Comparison of ENCODE assay signal across 19 cellular contexts in genomic region chr4:74391346-74391745, GRCh38. TPM values are rescaled to one million over a fixed set of nuclear protein-coding genes. Genes with fewer than 3 reads are reported as not detected.
DNase-seq lines count a peak whose midpoint lies in the region; ATAC-seq, FAIRE-seq and TF ChIP-seq lines count a peak whose summit lies in the region.
"Had no signal": no experiment of that assay in that cellular context is flagged by ENCODE, and none has a peak within 500 bp of the region (broad histone marks: within the 10 kb centered on the region; RNA-seq: fewer than 3 reads in every experiment).

No MANE protein-coding gene starts in this region.

- no peak for TF ChIP-seq POLR2A in endothelial cell of umbilical vein (IDR thresholded peaks at IDR 0.05; ENCODE audit: low read depth, low read length)

- CTCF ChIA-PET in PC-3 (lab: Charles Lee) = no interaction called here
- CTCF ChIA-PET in endothelial cell of umbilical vein (lab: Charles Lee) = no interaction called here

- H3K36me3 ChIP-seq in ACC112 (ENCODE audit: insufficient read depth, low read length) (no peaks in the 10 kb centered on the region), PC-3 (ENCODE audit: low read depth, low read length) (no peaks in the 10 kb centered on the region), endothelial cell of umbilical vein (ENCODE audit: control insufficient read depth in 2 of 2, extremely low read depth in 1 of 2, insufficient read depth in 2 of 2, low read length in 2 of 2) (no peaks in the 10 kb centered on the region)
- H3K36me3 ChIP-seq: BLaER1 treated with 17β-estradiol and CSF1 and Interleukin-3, amounts not matched to agents 10 nM and 100 nM had no signal

- no peaks in the 10 kb centered on the region for H3K9me2 ChIP-seq in PC-3 (replicated peaks; ENCODE audit: low read length)

- H4K20me1 ChIP-seq in PC-3 (ENCODE audit: low read length) (no peaks in the 10 kb centered on the region), endothelial cell of umbilical vein (replicated peaks; ENCODE audit: control insufficient read depth, extremely low read depth, insufficient read depth, low read length) (no peaks in the 10 kb centered on the region)
- H4K20me1 ChIP-seq: BLaER1 treated with 17β-estradiol and CSF1 and Interleukin-3, amounts not matched to agents 10 nM and 100 nM had no signal

- no peak for FAIRE-seq in endothelial cell of umbilical vein (lab: Jason Lieb, UNC)
- FAIRE-seq: A204.1 had no signal

- no peak for TF ChIP-seq CTCF in GM10266 (IDR thresholded peaks at IDR 0.05; ENCODE audit: control insufficient read depth, insufficient read depth, low read depth, missing control alignments)
- TF ChIP-seq CTCF in PC-3 (conservative IDR thresholded peaks at IDR 0.05; ENCODE audit: low read depth, low read length) = no peak
- no peak for TF ChIP-seq CTCF in endothelial cell of umbilical vein (IDR thresholded peaks at IDR 0.05; ENCODE audit: extremely low read depth in 1 of 2, insufficient read depth in 1 of 2, low read depth in 1 of 2, low read length in 2 of 2)

- dilution Hi-C loops in endothelial cell of umbilical vein (cut with MboI; ENCODE audit: extremely low pct_ligation_motif_present, low sequenced_read_pairs) = loop anchor here (25.0 kb wide), 1 partner anchor 146 kb away; no protein-coding TSS in a partner anchor

- H2AFZ ChIP-seq in ACC112 (ENCODE audit: low read length, unreplicated experiment) = no peak overlapping the region
- no peak overlapping the region for H2AFZ ChIP-seq in PC-3 (ENCODE audit: low read length)
- H2AFZ ChIP-seq in endothelial cell of umbilical vein (ENCODE audit: low read depth, low read length) = no peak overlapping the region

- H3K4me3 ChIP-seq in ACC112 (ENCODE audit: low read depth, low read length) (no peak overlapping the region), PC-3 (ENCODE audit: low read length) (no peak overlapping the region), endothelial cell of umbilical vein (replicated peaks in 1 of 3; ENCODE audit: insufficient read depth in 1 of 3, low read depth in 1 of 3, low read length in 3 of 3) (no peak overlapping the region)
- H3K4me3 ChIP-seq: BLaER1 treated with 17β-estradiol and CSF1 and Interleukin-3, amounts not matched to agents 10 nM and 100 nM had no signal

- H3K9me1 ChIP-seq in endothelial cell of umbilical vein (replicated peaks; ENCODE audit: control insufficient read depth, extremely low read depth, insufficient read depth, low read length) = no peaks in the 10 kb centered on the region

- POLR2A ChIA-PET in PC-3 (lab: Charles Lee; ENCODE audit: unreplicated experiment) (no interaction called here), endothelial cell of umbilical vein (lab: Charles Lee) (no interaction called here)

- no peak overlapping the region for H3K9ac ChIP-seq in PC-3 (ENCODE audit: low read length)
- no peak overlapping the region for H3K9ac ChIP-seq in endothelial cell of umbilical vein (replicated peaks; ENCODE audit: extremely low read depth, insufficient read depth, low read length)
- H3K9ac ChIP-seq: BLaER1 treated with 17β-estradiol and CSF1 and Interleukin-3, amounts not matched to agents 10 nM and 100 nM; KMS-11 had no signal

- H3K27me3 ChIP-seq in ACC112 (ENCODE audit: insufficient read depth, low read length) = no peaks in the 10 kb centered on the region
- H3K27me3 ChIP-seq in PC-3 (ENCODE audit: low read length) = no peaks in the 10 kb centered on the region
- H3K27me3 ChIP-seq in endothelial cell of umbilical vein (ENCODE audit: control insufficient read depth in 2 of 2, insufficient read depth in 2 of 2, low read length in 2 of 2) = no peaks in the 10 kb centered on the region
- H3K27me3 ChIP-seq: BLaER1 treated with 17β-estradiol and CSF1 and Interleukin-3, amounts not matched to agents 10 nM and 100 nM had no signal

- ATAC-seq in PC-3 (no peak), GM21360 (IDR thresholded peaks at IDR 0.05; ENCODE audit: unreplicated experiment) (no peak)

- peak overlapping the region; percentile 64 for H3K27ac ChIP-seq in ACC112 (ENCODE audit: low read depth, low read length)
- peak overlapping the region; percentile 14; the same call in 1 of the 2 replicates for H3K27ac ChIP-seq in PC-3 (ENCODE audit: low read length)
- peak overlapping the region; percentile 25 for H3K27ac ChIP-seq in endothelial cell of umbilical vein (ENCODE audit: insufficient read depth, low read depth, low read length)
- H3K27ac ChIP-seq: BLaER1 treated with 17β-estradiol and CSF1 and Interleukin-3, amounts not matched to agents 10 nM and 100 nM; KMS-11 had no signal

- peaks cover 4% of the 10 kb centered on the region for H3F3A ChIP-seq in PC-3 (ENCODE audit: low read length, unreplicated experiment)

- no peaks in the 10 kb centered on the region for H3K79me2 ChIP-seq in ACC112 (ENCODE audit: control insufficient read depth, insufficient read depth, low read length, unreplicated experiment)
- H3K79me2 ChIP-seq in PC-3 (ENCODE audit: low read length) = no peaks in the 10 kb centered on the region
- no peaks in the 10 kb centered on the region for H3K79me2 ChIP-seq in endothelial cell of umbilical vein (ENCODE audit: control insufficient read depth, insufficient read depth, low read length)

- H3K4me1 ChIP-seq in ACC112 (ENCODE audit: control insufficient read depth, insufficient read depth, low read length, unreplicated experiment) (peaks cover 25% of the 10 kb centered on the region), PC-3 (ENCODE audit: insufficient read depth, low read length) (peaks cover 18% of the 10 kb centered on the region), endothelial cell of umbilical vein (ENCODE audit: control insufficient read depth, extremely low read depth, insufficient read depth, low read length) (peaks cover 7% of the 10 kb centered on the region)

- no peaks in the 10 kb centered on the region for H3K9me3 ChIP-seq in PC-3 (ENCODE audit: low read length)
- H3K9me3 ChIP-seq in endothelial cell of umbilical vein (replicated peaks; ENCODE audit: control insufficient read depth, insufficient read depth, low read length) = no peaks in the 10 kb centered on the region
- H3K9me3 ChIP-seq: BLaER1 treated with 17β-estradiol and CSF1 and Interleukin-3, amounts not matched to agents 10 nM and 100 nM had no signal

- BruUV-seq in PC-3 (replicated peaks; lab: Mats Ljungman, UMichigan) = no TSS peak
- BruUV-seq in endothelial cell of umbilical vein (replicated peaks; lab: Mats Ljungman, UMichigan) = no TSS peak

- DNase-seq in GM10266 (ENCODE audit: extremely low spot score) (peak; percentile 18), PC-3 (no peak), endothelial cell of umbilical vein (ENCODE audit: low read depth, low spot score) (no peak), NCI-H226 (no peak), hypothalamus (lab: John Stamatoyannopoulos, UW) (no peak)
- DNase-seq: CD4-positive, CD25-positive, alpha-beta regulatory T cell; CD8-positive, alpha-beta memory T cell; COR-L47; DMS153; DMS79; GDM1; GOT3; H7 had no signal

- intact Hi-C loops in PC-3 (cut with micrococcal nuclease) (no loop called here), endothelial cell of umbilical vein (cut with micrococcal nuclease) (no loop called here)

- H3K4me2 ChIP-seq in PC-3 (ENCODE audit: low read length) = no peak overlapping the region
- H3K4me2 ChIP-seq in endothelial cell of umbilical vein (ENCODE audit: insufficient read depth, low read length) = no peak overlapping the region
- H3K4me2 ChIP-seq: BLaER1 treated with 17β-estradiol and CSF1 and Interleukin-3, amounts not matched to agents 10 nM and 100 nM; KMS-11 had no signal

TF ChIP-seq in endothelial cell of umbilical vein, 7 proteins besides CTCF, POLR2A, EP300 and RAD21:
- no peak for TF ChIP-seq JUN (IDR thresholded peaks at IDR 0.05; ENCODE audit: borderline replicate concordance, insufficient read depth, insufficient read length, low read depth)
- TF ChIP-seq GATA2 (IDR thresholded peaks at IDR 0.05; ENCODE audit: insufficient read depth, insufficient read length, low read depth, low read length) = no peak
- no peak for TF ChIP-seq FOS (IDR thresholded peaks at IDR 0.05; ENCODE audit: borderline replicate concordance, insufficient read depth, low read length)
- no peak for TF ChIP-seq EZH2 (IDR thresholded peaks at IDR 0.05; ENCODE audit: borderline replicate concordance, low read depth, low read length, severe bottlenecking)
- TF ChIP-seq MYC (IDR thresholded peaks at IDR 0.05; ENCODE audit: low read depth, low read length) = no peak
- TF ChIP-seq, protein P1, sequence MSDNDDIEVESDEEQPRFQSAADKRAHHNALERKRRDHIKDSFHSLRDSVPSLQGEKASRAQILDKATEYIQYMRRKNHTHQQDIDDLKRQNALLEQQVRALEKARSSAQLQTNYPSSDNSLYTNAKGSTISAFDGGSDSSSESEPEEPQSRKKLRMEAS (IDR thresholded peaks at IDR 0.05; ENCODE audit: insufficient read depth, insufficient read length) = no peak
- no peak for TF ChIP-seq POLR2AphosphoS5 (IDR thresholded peaks at IDR 0.05; ENCODE audit: insufficient read depth, low read depth, low read length)

RNA-seq across cellular contexts. Expression of gene EREG, which starts 26.4 kb away (rescaled TPM):
- total RNA-seq in PC-3 (2014; rRNA removed) (1.3 and 2.2 TPM in 2 replicates), endothelial cell of umbilical vein (not detected in 2 replicates)
- polyA plus RNA-seq in endothelial cell of umbilical vein = not detected in 2 replicates
- not detected in 2 replicates for polyA plus RNA-seq in endothelial cell of umbilical vein (2011; cell fraction: cytosol; rRNA removed)
- 0.05 TPM in 1 of 2 replicates, not detected in the other for polyA plus RNA-seq in endothelial cell of umbilical vein (2011; cell fraction: nucleus; rRNA removed)
- 0.08 TPM in 1 of 2 replicates, not detected in the other for polyA plus RNA-seq in endothelial cell of umbilical vein (2012)
- polyA minus RNA-seq in endothelial cell of umbilical vein = 0.04 TPM in 1 of 2 replicates, not detected in the other
- polyA minus RNA-seq in endothelial cell of umbilical vein (2011; cell fraction: cytosol; rRNA and poly(A)+ RNA removed) = not detected
- polyA minus RNA-seq in endothelial cell of umbilical vein (2011; cell fraction: nucleus; rRNA and poly(A)+ RNA removed) = not detected in 2 replicates
- total RNA-seq: B cell; CD8-positive, alpha-beta memory T cell; H7 had no signal
- polyA plus RNA-seq: CD4-positive, CD25-positive, alpha-beta regulatory T cell; CD8-positive, alpha-beta memory T cell had no signal

RNA-seq across cellular contexts. Expression of gene AREG, which starts 53.6 kb away (rescaled TPM):
- 203 and 222 TPM in 2 replicates for total RNA-seq in PC-3 (2014; rRNA removed)
- 0.46 and 0.55 TPM in 2 replicates for total RNA-seq in endothelial cell of umbilical vein
- 0.11 and 0.17 TPM in 2 replicates for polyA plus RNA-seq in endothelial cell of umbilical vein
- polyA plus RNA-seq in endothelial cell of umbilical vein (2011; cell fraction: cytosol; rRNA removed) = 0.18 and 0.23 TPM in 2 replicates
- 0.29 and 0.58 TPM in 2 replicates for polyA plus RNA-seq in endothelial cell of umbilical vein (2011; cell fraction: nucleus; rRNA removed)
- 0.13 and 0.27 TPM in 2 replicates for polyA plus RNA-seq in endothelial cell of umbilical vein (2012)
- polyA minus RNA-seq in endothelial cell of umbilical vein = 1.2 TPM in 1 of 2 replicates, not detected in the other
- polyA minus RNA-seq in endothelial cell of umbilical vein (2011; cell fraction: cytosol; rRNA and poly(A)+ RNA removed) = 3.5 TPM
- polyA minus RNA-seq in endothelial cell of umbilical vein (2011; cell fraction: nucleus; rRNA and poly(A)+ RNA removed) = 0.48 TPM in 1 of 2 replicates, not detected in the other
- total RNA-seq: H7 had no signal

Comparison
In these comparisons a context has a peak if more than half of its experiments do, and no peak if none do; other contexts are left out.
1. H3K27ac ChIP-seq: peak in every context shown above with its lines; median percentile 64 in ACC112; 25 in endothelial cell of umbilical vein; 14 in PC-3.
2. RNA of gene AREG, which starts 53.6 kb away (total RNA-seq): 203 to 222 TPM in PC-3; 0.46 to 0.55 TPM in endothelial cell of umbilical vein; every median in the first group is over 100 times any median in the second.